ENCODE assay signal across 16 cellular contexts in the genomic region with DNA sequence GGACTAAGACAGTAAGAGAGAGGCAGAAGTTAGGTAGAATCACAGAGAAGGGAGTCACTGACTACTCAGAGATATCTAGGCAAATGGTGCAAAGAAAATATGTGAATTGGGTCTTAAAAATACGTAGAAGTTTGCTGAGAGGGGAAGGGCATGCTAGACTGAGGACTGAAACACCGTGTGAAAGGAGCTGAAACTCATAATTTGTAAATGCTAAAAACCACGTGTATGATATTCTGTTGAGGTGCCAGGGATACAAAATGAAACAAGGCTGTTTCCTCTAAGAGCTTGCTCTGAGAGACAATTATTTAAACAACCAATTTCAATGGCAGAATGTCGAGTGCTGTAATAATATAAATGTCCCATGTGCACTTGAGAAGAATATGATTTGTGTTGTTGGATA. TPM values are rescaled to one million over a fixed set of nuclear protein-coding genes. Genes with fewer than 3 reads are reported as not detected.
DNase-seq lines count a peak whose midpoint lies in the region; ATAC-seq and TF ChIP-seq lines count a peak whose summit lies in the region.
"Had no signal": no experiment of that assay in that cellular context is flagged by ENCODE, and none has a peak within 500 bp of the region (broad histone marks: within the 10 kb centered on the region; RNA-seq: fewer than 3 reads in every experiment).

No MANE protein-coding gene starts in this region.

- H3K27ac Mint-ChIP-seq in CD8-positive, alpha-beta memory T cell: peak overlapping the region; percentile 71 to 93 (median 88)
- peak overlapping the region; percentile 44 for H3K27ac Mint-ChIP-seq in dendritic cell treated with granulocyte-macrophage colony-stimulating factor and Interleukin-4, amounts not matched to agents 40 ng/mL and 50 ng/mL, for 4 days
- no peak overlapping the region for H3K27ac Mint-ChIP-seq in endodermal cell

- H3K4me3 Mint-ChIP-seq in CD8-positive, alpha-beta memory T cell: peak overlapping the region; percentile 0 to 70 (median 49)
- H3K4me3 Mint-ChIP-seq in dendritic cell treated with granulocyte-macrophage colony-stimulating factor and Interleukin-4, amounts not matched to agents 40 ng/mL and 50 ng/mL, for 4 days: no peak overlapping the region
- no peak overlapping the region for H3K4me3 Mint-ChIP-seq in endodermal cell

- no peak overlapping the region for H2AFZ ChIP-seq in IMR-90 (replicated peaks; ENCODE audit: low read length, poor library complexity)

- H2AK5ac ChIP-seq in IMR-90 (ENCODE audit: low read depth, low read length): no peak overlapping the region

- TF ChIP-seq RAD21 in IMR-90 (IDR thresholded peaks at IDR 0.05; ENCODE audit: low read length): no peak

- H3K4me1 ChIP-seq in CD8-positive, alpha-beta memory T cell (ENCODE audit: insufficient read depth, low read length): peaks cover 74% of the 10 kb centered on the region
- H3K4me1 ChIP-seq in IMR-90 (ENCODE audit: control insufficient read depth, insufficient read depth, low read length): no peaks in the 10 kb centered on the region
- no peaks in the 10 kb centered on the region for H3K4me1 ChIP-seq in endodermal cell (ENCODE audit: control insufficient read depth, insufficient read depth, low read length)

- POLR2A ChIA-PET in CD8-positive, alpha-beta memory T cell (lab: Charles Lee): interaction anchor here (0.6 to 1.0 kb wide), 2 partner anchors 46 to 157 kb away, joined by 3 to 4 read pairs; partner anchors contain the start of gene STAG1
- POLR2A ChIA-PET in IMR-90 (lab: Charles Lee; ENCODE audit: unreplicated experiment): no interaction called here

- H3K27ac ChIP-seq in CD8-positive, alpha-beta memory T cell (ENCODE audit: low read depth, low read length): no peak overlapping the region
- no peak overlapping the region for H3K27ac ChIP-seq in IMR-90 (ENCODE audit: insufficient read depth, low read length)
- H3K27ac ChIP-seq in endodermal cell (ENCODE audit: low read depth, low read length): no peak overlapping the region
- H3K27ac ChIP-seq: C4-2B, sigmoid colon, thoracic aorta had no signal

- no TSS peak for BruUV-seq in IMR-90 (replicated peaks; lab: Mats Ljungman, UMichigan)

- no peak for TF ChIP-seq POLR2A in IMR-90 (IDR thresholded peaks at IDR 0.05; ENCODE audit: low read depth, low read length)

- whole genome bisulfite sequencing in IMR-90 (ENCODE audit: extremely low coverage in 2 of 2, insufficient read length in 1 of 2), 2 experiments: 81% methylated on average over 3 of the region's 4 CpGs; no CpG with 5 or more reads in 1 of the 2 experiments
- 86 to 89% methylated on average over 3 to 4 of the region's 4 CpGs for WGBS in endodermal cell (ENCODE audit: insufficient coverage in 1 of 2, insufficient read length in 1 of 2), 2 experiments

- no peak overlapping the region for H2BK20ac ChIP-seq in IMR-90 (ENCODE audit: low read depth, low read length)

- H2BK120ac ChIP-seq in IMR-90 (ENCODE audit: low read depth, low read length): no peak overlapping the region

- H3K36me3 ChIP-seq in CD8-positive, alpha-beta memory T cell (ENCODE audit: insufficient read depth, low read length): no peaks in the 10 kb centered on the region
- H3K36me3 ChIP-seq in IMR-90 (ENCODE audit: control insufficient read depth, insufficient read depth, low read length) (no peaks in the 10 kb centered on the region), endodermal cell (ENCODE audit: control insufficient read depth, insufficient read depth, low read length) (no peaks in the 10 kb centered on the region)
- H3K36me3 ChIP-seq: gastrocnemius medialis, sigmoid colon, thoracic aorta had no signal

- peaks cover 45 to 73% of the 10 kb centered on the region in 2 experiments for H3K79me1 ChIP-seq in IMR-90 (ENCODE audit: low read depth in 1 of 2, low read length in 2 of 2)

- H3K56ac ChIP-seq in IMR-90 (ENCODE audit: extremely low read depth, insufficient read depth, low read length): no peak overlapping the region

- peak; percentile 73 for ATAC-seq in GM18868 (IDR thresholded peaks at IDR 0.05; ENCODE audit: unreplicated experiment)
- ATAC-seq in IMR-90 (ENCODE audit: low read depth): no peak
- no peak for ATAC-seq in HG03025 (IDR thresholded peaks at IDR 0.05; ENCODE audit: low FRiP score, unreplicated experiment)
- ATAC-seq: gastrocnemius medialis, HCT116 had no signal

- H3K9me3 ChIP-seq in CD8-positive, alpha-beta memory T cell (ENCODE audit: low read length): peaks cover 4% of the 10 kb centered on the region
- H3K9me3 ChIP-seq in IMR-90 (ENCODE audit: control insufficient read depth, insufficient read depth, low read length) (peaks cover 5% of the 10 kb centered on the region), endodermal cell (ENCODE audit: control insufficient read depth, low read length) (peaks cover 28% of the 10 kb centered on the region)
- H3K9me3 ChIP-seq: gastrocnemius medialis had no signal

- no peak overlapping the region for H2AK9ac ChIP-seq in IMR-90 (replicated peaks; ENCODE audit: low read depth, low read length, poor library complexity)

- no peak overlapping the region for H3K18ac ChIP-seq in IMR-90 (ENCODE audit: low read depth, low read length)

- H2BK15ac ChIP-seq in IMR-90 (ENCODE audit: low read depth, low read length): no peak overlapping the region

- peaks cover 47% of the 10 kb centered on the region for H4K20me1 ChIP-seq in IMR-90 (ENCODE audit: insufficient read depth, low read length)

- H3K4me2 ChIP-seq in IMR-90 (ENCODE audit: low read depth, low read length): peak overlapping the region; percentile 18; the same call in 1 of the 2 replicates

- H3K4me1 Mint-ChIP-seq in CD8-positive, alpha-beta memory T cell: peaks cover 80 to 90% (median 84%) of the 10 kb centered on the region in 3 donors
- peaks cover 57% of the 10 kb centered on the region for H3K4me1 Mint-ChIP-seq in dendritic cell treated with granulocyte-macrophage colony-stimulating factor and Interleukin-4, amounts not matched to agents 40 ng/mL and 50 ng/mL, for 4 days (ENCODE audit: low read depth)
- peaks cover 22% of the 10 kb centered on the region for H3K4me1 Mint-ChIP-seq in endodermal cell

- no peak overlapping the region for H2BK5ac ChIP-seq in IMR-90 (ENCODE audit: low read depth, low read length, poor library complexity, severe bottlenecking)

- peaks cover 0 to 13% (median 11%) of the 10 kb centered on the region in 5 donors for H3K9me3 Mint-ChIP-seq in CD8-positive, alpha-beta memory T cell
- H3K9me3 Mint-ChIP-seq in dendritic cell treated with granulocyte-macrophage colony-stimulating factor and Interleukin-4, amounts not matched to agents 40 ng/mL and 50 ng/mL, for 4 days: peaks cover under 1% of the 10 kb centered on the region
- peaks cover 7% of the 10 kb centered on the region for H3K9me3 Mint-ChIP-seq in endodermal cell

- H3K14ac ChIP-seq in IMR-90 (replicated peaks; ENCODE audit: low read depth, low read length): no peak overlapping the region

- peaks cover 15% of the 10 kb centered on the region for H3K9me1 ChIP-seq in IMR-90 (ENCODE audit: insufficient read depth, low read length)

- H3K27me3 Mint-ChIP-seq in CD8-positive, alpha-beta memory T cell: no peaks in the 10 kb centered on the region
- no peaks in the 10 kb centered on the region for H3K27me3 Mint-ChIP-seq in dendritic cell treated with granulocyte-macrophage colony-stimulating factor and Interleukin-4, amounts not matched to agents 40 ng/mL and 50 ng/mL, for 4 days
- H3K27me3 Mint-ChIP-seq in endodermal cell (ENCODE audit: insufficient read depth): no peaks in the 10 kb centered on the region

- no peak overlapping the region for H4K8ac ChIP-seq in IMR-90 (ENCODE audit: low read depth in 2 of 2, low read length in 2 of 2)

- no peak overlapping the region for H4K5ac ChIP-seq in IMR-90 (ENCODE audit: low read depth, low read length)

- TF ChIP-seq CTCF in IMR-90 (conservative IDR thresholded peaks at IDR 0.05; ENCODE audit: low read depth, low read length) (no peak), endodermal cell (conservative IDR thresholded peaks at IDR 0.05) (no peak)

- H3K23ac ChIP-seq in IMR-90 (ENCODE audit: low read depth, low read length): no peak overlapping the region

- no peak overlapping the region for H3K4ac ChIP-seq in IMR-90 (ENCODE audit: low read depth, low read length)

- intact Hi-C loops in IMR-90 (cut with micrococcal nuclease): no loop called here
- intact Hi-C loops in dendritic cell treated with granulocyte-macrophage colony-stimulating factor and Interleukin-4, amounts not matched to agents 40 ng/mL and 50 ng/mL, for 4 days (cut with micrococcal nuclease): no loop called here

- no peak overlapping the region for H3K4me3 ChIP-seq in CD8-positive, alpha-beta memory T cell (ENCODE audit: low read length)
- H3K4me3 ChIP-seq in IMR-90 (ENCODE audit: insufficient read depth, low read depth, low read length) (no peak overlapping the region), endodermal cell (ENCODE audit: low read length) (no peak overlapping the region)
- H3K4me3 ChIP-seq: gastrocnemius medialis, sigmoid colon, thoracic aorta had no signal

- no peaks in the 10 kb centered on the region for H3K27me3 ChIP-seq in CD8-positive, alpha-beta memory T cell (ENCODE audit: insufficient read depth, low read length, poor library complexity, severe bottlenecking)
- H3K27me3 ChIP-seq in IMR-90 (ENCODE audit: control insufficient read depth, insufficient read depth, low read length) (no peaks in the 10 kb centered on the region), endodermal cell (ENCODE audit: control insufficient read depth, insufficient read depth, low read length, poor library complexity, severe bottlenecking) (no peaks in the 10 kb centered on the region)
- H3K27me3 ChIP-seq: gastrocnemius medialis, sigmoid colon had no signal

- H3K9ac ChIP-seq in IMR-90 (ENCODE audit: low read depth, low read length) (no peak overlapping the region), endodermal cell (ENCODE audit: extremely low read depth, low read length, poor library complexity, severe bottlenecking) (no peak overlapping the region)

- CTCF ChIA-PET in CD8-positive, alpha-beta memory T cell (lab: Charles Lee): interaction anchor here (1.5 to 2.4 kb wide), 3 partner anchors 10 to 105 kb away, joined by 4 to 13 read pairs (median 8); partner anchors contain the start of gene NCK1
- CTCF ChIA-PET in IMR-90 (lab: Yijun Ruan, JAX): no interaction called here

- in situ Hi-C loops in IMR-90 (cut with MboI; ENCODE audit: low sequenced_read_pairs): no loop called here

- dilution Hi-C loops in IMR-90 (cut with HindIII; ENCODE audit: low sequenced_read_pairs, unreplicated experiment): no loop called here

- no peak for DNase-seq in CD8-positive, alpha-beta memory T cell
- no peak for DNase-seq in IMR-90
- DNase-seq in ureter (ENCODE audit: low spot score): no peak
- no peak for DNase-seq in endodermal cell
- DNase-seq in NCI-H2196 (lab: John Stamatoyannopoulos, UW; ENCODE audit: unreplicated experiment): no peak
- DNase-seq: activated T-cell treated with anti-CD3 and anti-CD28 coated beads for 4 hours; effector memory CD4-positive, alpha-beta T cell; gastrocnemius medialis; NCI-H226; sigmoid colon had no signal

- H4K91ac ChIP-seq in IMR-90 (ENCODE audit: insufficient read depth, low read depth, low read length): no peak overlapping the region

- H3K36me3 Mint-ChIP-seq in CD8-positive, alpha-beta memory T cell: peaks cover 4 to 20% (median 9%) of the 10 kb centered on the region in 3 donors
- peaks cover 40% of the 10 kb centered on the region for H3K36me3 Mint-ChIP-seq in dendritic cell treated with granulocyte-macrophage colony-stimulating factor and Interleukin-4, amounts not matched to agents 40 ng/mL and 50 ng/mL, for 4 days (ENCODE audit: low read depth)
- peaks cover 6% of the 10 kb centered on the region for H3K36me3 Mint-ChIP-seq in endodermal cell (ENCODE audit: low read depth)

RNA-seq across cellular contexts. Expression of gene NCK1, which starts 47.2 kb away (rescaled TPM):
- 10 to 100 TPM; 30.9 to 33.3 TPM for total RNA-seq in CD8-positive, alpha-beta memory T cell
- 62.9 TPM for polyA plus RNA-seq in CD8-positive, alpha-beta memory T cell
- total RNA-seq in IMR-90 (2012; rRNA removed) (23.7 and 50.3 TPM in 2 replicates), ureter (42.0 TPM), endodermal cell (10 to 100 TPM; 24.5 to 28.9 TPM)
- polyA plus RNA-seq in IMR-90 (2012; rRNA removed): 24.3 and 25.4 TPM in 2 replicates
- polyA plus RNA-seq in IMR-90 (2012; cell fraction: cytosol; rRNA removed): 2.6 and 4.5 TPM in 2 replicates
- polyA plus RNA-seq in IMR-90 (2012; cell fraction: nucleus; rRNA removed; ENCODE audit: low replicate concordance): 0.81 and 13.0 TPM in 2 replicates
- polyA plus RNA-seq in endodermal cell (2013, experiment 1 of 2): 31.7 TPM
- polyA plus RNA-seq in endodermal cell (2013, experiment 2 of 2): 29.0 TPM

RNA-seq across cellular contexts. Expression of gene IL20RB, which starts 48.6 kb away (rescaled TPM):
- total RNA-seq in CD8-positive, alpha-beta memory T cell: under 1 TPM; 0.71 to 0.96 TPM
- polyA plus RNA-seq in CD8-positive, alpha-beta memory T cell: 0.45 TPM
- total RNA-seq in IMR-90 (2012; rRNA removed) (0.56 and 0.72 TPM in 2 replicates), ureter (4.3 TPM), endodermal cell (1 to 10 TPM; 1.7 to 2.1 TPM)
- polyA plus RNA-seq in IMR-90 (2012; rRNA removed): 0.72 and 0.97 TPM in 2 replicates
- polyA plus RNA-seq in IMR-90 (2012; cell fraction: cytosol; rRNA removed): 0.38 and 0.62 TPM in 2 replicates
- 1.1 and 3.3 TPM in 2 replicates for polyA plus RNA-seq in IMR-90 (2012; cell fraction: nucleus; rRNA removed; ENCODE audit: low replicate concordance)
- 1.2 TPM for polyA plus RNA-seq in endodermal cell (2013, experiment 1 of 2)
- polyA plus RNA-seq in endodermal cell (2013, experiment 2 of 2): 0.99 TPM

Comparison
In these comparisons a context has a peak if more than half of its experiments do, and no peak if none do; other contexts are left out.
1. H3K4me3 Mint-ChIP-seq: peak in CD8-positive, alpha-beta memory T cell (7 of 7); none in dendritic cell treated with granulocyte-macrophage colony-stimulating factor and Interleukin-4, amounts not matched to agents 40 ng/mL and 50 ng/mL, for 4 days (single experiment) and endodermal cell (single experiment).